In genomic region chr9:1939926-1940368, GRCh38 we compare ENCODE assay signal across 8 cellular contexts.
DNase-seq lines count a peak whose midpoint lies in the region; ATAC-seq, FAIRE-seq and TF ChIP-seq lines count a peak whose summit lies in the region.

No MANE protein-coding gene starts in this region.

- no peak overlapping the region for H3K27ac ChIP-seq in A549
- peak overlapping the region; percentile 47 for H3K27ac ChIP-seq in MM.1S (ENCODE audit: low read length)

- H3K9ac ChIP-seq in MM.1S (ENCODE audit: low read length): peak overlapping the region; percentile 26; the same call in 1 of the 2 replicates

- no peak overlapping the region for H3K4me3 Mint-ChIP-seq in T-helper 17 cell

- TF ChIP-seq RAD21 in A549 (conservative IDR thresholded peaks at IDR 0.05 in 1 of 2, IDR thresholded peaks at IDR 0.05 in 1 of 2): peak; percentile 44 to 52; a peak in 4 of 5 replicates

- CTCF ChIA-PET in A549 (lab: Yijun Ruan, JAX): interaction anchor here (0.8 to 1.6 kb wide), 3 partner anchors 9 to 23 kb away, joined by 3 to 6 read pairs (median 4); no protein-coding TSS in a partner anchor
- CTCF ChIA-PET in HEK293T (lab: Yijun Ruan, JAX): interaction anchor here (0.6 kb wide), 1 partner anchor 13 kb away, joined by 3 read pairs; no protein-coding TSS in a partner anchor

- H3K27ac Mint-ChIP-seq in T-helper 17 cell: no peak overlapping the region

- H4K20me1 ChIP-seq in MM.1S (ENCODE audit: insufficient read depth, low read length): no peaks in the 10 kb centered on the region

- H3K79me2 ChIP-seq in MM.1S (ENCODE audit: low read length): no peaks in the 10 kb centered on the region

- TF ChIP-seq CTCF in A549 (IDR thresholded peaks at IDR 0.05) (peak; percentile 51), GM12873 (IDR thresholded peaks at IDR 0.05; ENCODE audit: insufficient read depth, low read depth, low read length, missing control alignments) (peak; percentile 90), MM.1S (IDR thresholded peaks at IDR 0.05; ENCODE audit: low read length) (peak; percentile 96), epithelial cell of esophagus (IDR thresholded peaks at IDR 0.05; ENCODE audit: insufficient read depth, low read depth, low read length, missing control alignments) (peak; percentile 87), retinal pigment epithelial cell (conservative IDR thresholded peaks at IDR 0.05; ENCODE audit: low read depth, low read length) (peak; percentile 55)

- no peaks in the 10 kb centered on the region for H3K36me3 ChIP-seq in MM.1S (replicated peaks; ENCODE audit: insufficient read depth, low read length)

- no peak for FAIRE-seq in A549 (lab: Jason Lieb, UNC)

- no peak for TF ChIP-seq EP300 in A549 (IDR thresholded peaks at IDR 0.05)

- 17% methylated on average over 7 of the region's 7 CpGs for WGBS in A549 (ENCODE audit: missing lambda C conversion rate)

- H3K9me3 ChIP-seq in A549: no peaks in the 10 kb centered on the region
- H3K9me3 ChIP-seq in MM.1S (replicated peaks; ENCODE audit: insufficient read depth, low read length): no peaks in the 10 kb centered on the region
- H3K9me3 ChIP-seq in T-helper 17 cell (ENCODE audit: control insufficient read depth, low read length, poor library complexity, severe bottlenecking): no peaks in the 10 kb centered on the region

- H3K4me2 ChIP-seq in A549: no peak overlapping the region
- H3K4me2 ChIP-seq in MM.1S (ENCODE audit: low read depth, low read length): peak overlapping the region; percentile 33

- DNase-seq in A549 (ENCODE audit: low read depth in 1 of 2, low spot score in 1 of 2) (peak; percentile 17 to 35), HEK293T (ENCODE audit: extremely low spot score) (peak; percentile 40), MM.1S (peak; percentile 78), T-helper 17 cell (peak in 1 of 3 donors; percentile 11), epithelial cell of esophagus (ENCODE audit: low read depth) (peak; percentile 55), retinal pigment epithelial cell (ENCODE audit: low read depth) (no peak), amniotic stem cell (lab: John Stamatoyannopoulos, UW) (no peak)

- peaks cover 18% of the 10 kb centered on the region for H3K27me3 Mint-ChIP-seq in T-helper 17 cell

- TF ChIP-seq POLR2A in A549 (IDR thresholded peaks at IDR 0.05; ENCODE audit: low read length): no peak

- H3K9me2 ChIP-seq in MM.1S (replicated peaks; ENCODE audit: insufficient read depth, low read length): no peaks in the 10 kb centered on the region

- no peak overlapping the region for H3K4me3 ChIP-seq in A549
- H3K4me3 ChIP-seq in MM.1S (ENCODE audit: low read length): no peak overlapping the region
- H3K4me3 ChIP-seq in epithelial cell of esophagus (ENCODE audit: low read length): no peak overlapping the region
- no peak overlapping the region for H3K4me3 ChIP-seq in retinal pigment epithelial cell (ENCODE audit: low read length)

- peaks cover 8% of the 10 kb centered on the region for H3K4me1 Mint-ChIP-seq in T-helper 17 cell

- POLR2A ChIA-PET in A549 (lab: Yijun Ruan, JAX) (no interaction called here), HEK293T (lab: Yijun Ruan, JAX) (no interaction called here)

- no peaks in the 10 kb centered on the region for H3K27me3 ChIP-seq in MM.1S (replicated peaks; ENCODE audit: insufficient read depth, low read length)

- no peaks in the 10 kb centered on the region for H3K4me1 ChIP-seq in A549
- peaks cover 24% of the 10 kb centered on the region for H3K4me1 ChIP-seq in MM.1S (ENCODE audit: low read length)

- ATAC-seq in A549 (peak; percentile 62 to 82; a peak in 5 of 6 replicates), T-helper 17 cell (peak; percentile 85)

- no peaks in the 10 kb centered on the region for H3F3A ChIP-seq in MM.1S (ENCODE audit: insufficient read depth, low read length)

- peak overlapping the region; percentile 53 for H2AFZ ChIP-seq in MM.1S (ENCODE audit: low read length)

- H3K36me3 Mint-ChIP-seq in T-helper 17 cell (ENCODE audit: low read depth): peaks cover 3% of the 10 kb centered on the region

TF ChIP-seq in A549, 52 proteins besides CTCF, POLR2A, EP300 and RAD21:
- TF ChIP-seq RARB (CRISPR knock-in tag; IDR thresholded peaks at IDR 0.05) (no peak), BCL3 (IDR thresholded peaks at IDR 0.05) (no peak), KDM5A (IDR thresholded peaks at IDR 0.05) (no peak), FOXS1 (CRISPR knock-in tag; IDR thresholded peaks at IDR 0.05) (no peak), HOXB13 (CRISPR knock-in tag; IDR thresholded peaks at IDR 0.05; ENCODE audit: low read depth) (no peak), CEBPB (IDR thresholded peaks at IDR 0.05) (no peak)

TF ChIP-seq in HEK293T, 16 proteins besides CTCF, POLR2A, EP300 and RAD21:
- TF ChIP-seq NFRKB (IDR thresholded peaks at IDR 0.05) (no peak), L3MBTL2 (conservative IDR thresholded peaks at IDR 0.05) (no peak), CTBP1 (IDR thresholded peaks at IDR 0.05; ENCODE audit: borderline replicate concordance) (no peak), FOXK2 (IDR thresholded peaks at IDR 0.05) (no peak), FOXM1 (IDR thresholded peaks at IDR 0.05; ENCODE audit: borderline replicate concordance) (no peak), SP1 (IDR thresholded peaks at IDR 0.05) (no peak), LEF1 (IDR thresholded peaks at IDR 0.05; ENCODE audit: borderline replicate concordance) (no peak), ELF4 (IDR thresholded peaks at IDR 0.05) (no peak), BHLHE40 (IDR thresholded peaks at IDR 0.05; ENCODE audit: borderline replicate concordance) (no peak), TARDBP (IDR thresholded peaks at IDR 0.05) (no peak), PKNOX1 (IDR thresholded peaks at IDR 0.05) (no peak), ARNT (IDR thresholded peaks at IDR 0.05) (no peak)
TF ChIP-seq in HEK293T: peak in this region for 0.

Comparison
In these comparisons a context has a peak if more than half of its experiments do, and no peak if none do; other contexts are left out.
1. DNase-seq: peak in A549 (2 of 2), HEK293T (single experiment), MM.1S (single experiment) and epithelial cell of esophagus (single experiment); none in retinal pigment epithelial cell (single experiment) and amniotic stem cell (single experiment).
2. Peak in every context shown above with its lines, with median percentiles within 50 percentile points of each other: CTCF ChIP-seq.